In the genomic region with DNA sequence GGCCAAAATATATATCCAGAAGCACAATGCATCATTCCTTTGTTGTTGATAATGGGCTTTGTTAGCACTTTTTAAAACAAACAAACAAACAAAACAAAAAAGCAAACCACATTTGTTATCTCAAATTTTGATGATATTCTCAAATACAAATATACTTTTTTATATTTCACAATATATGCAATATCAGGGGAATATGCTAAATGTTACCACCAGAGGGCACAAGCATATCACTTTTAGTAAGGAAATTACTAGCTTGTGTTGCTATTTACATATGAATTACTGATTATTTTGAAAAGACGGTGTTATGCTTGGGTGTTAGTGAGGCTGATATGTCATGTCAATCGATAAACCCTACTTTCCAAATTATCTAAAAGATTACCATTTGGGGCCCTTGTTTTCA, we compare ENCODE assay signal across 9 cellular contexts. TPM values are rescaled to one million over a fixed set of nuclear protein-coding genes. Genes with fewer than 3 reads are reported as not detected.
DNase-seq lines count a peak whose midpoint lies in the region; ATAC-seq and TF ChIP-seq lines count a peak whose summit lies in the region.
"Had no signal": no experiment of that assay in that cellular context is flagged by ENCODE, and none has a peak within 500 bp of the region (broad histone marks: within the 10 kb centered on the region; RNA-seq: fewer than 3 reads in every experiment).

No MANE protein-coding gene starts in this region.

- H3K27me3 ChIP-seq in breast epithelium (peaks cover 0 to 47% of the 10 kb centered on the region in 2 donors), neural cell (ENCODE audit: insufficient read depth, low read depth, low read length) (no peaks in the 10 kb centered on the region)

- no peak overlapping the region for H3K9ac ChIP-seq in neural cell (ENCODE audit: low read length)

- H4K20me1 ChIP-seq in neural cell (ENCODE audit: insufficient read depth) = no peaks in the 10 kb centered on the region

- H3K4me3 ChIP-seq in breast epithelium (no peak overlapping the region), neural cell (ENCODE audit: low read length) (no peak overlapping the region)

- DNase-seq in DMS 273 (lab: John Stamatoyannopoulos, UW; ENCODE audit: unreplicated experiment) (peak; percentile 72), DMS 273 treated with DMSO at 0.1 percent for 48 hours (lab: John Stamatoyannopoulos, UW) (no peak), LHCN-M2 (ENCODE audit: low read depth) (peak; percentile 13), breast epithelium (ENCODE audit: low spot score in 2 of 2) (no peak)

- H3K36me3 ChIP-seq in breast epithelium = no peaks in the 10 kb centered on the region
- no peaks in the 10 kb centered on the region for H3K36me3 ChIP-seq in neural cell (ENCODE audit: insufficient read depth, low read length)

- H3K4me3 Mint-ChIP-seq in activated T-helper 17 cell treated with anti-CD3 and anti-CD28 coated beads, Interleukin-2, amount 50 U/mL, for 72 hours = no peak overlapping the region
- H3K4me3 Mint-ChIP-seq: T-helper 1 cell treated with Interleukin-12 subunit alpha and Interleukin-12 subunit beta and Interleukin-4 antibody, amounts not matched to agents 30 μg/mL and 1 μg/mL, for 36 hours had no signal

- H3K9me2 ChIP-seq in neural cell (ENCODE audit: insufficient read depth, low read length) = no peaks in the 10 kb centered on the region

- peak; percentile 55 for TF ChIP-seq RAD21 in neural cell (conservative IDR thresholded peaks at IDR 0.05)

- no peaks in the 10 kb centered on the region for H3K36me3 Mint-ChIP-seq in activated T-helper 17 cell treated with anti-CD3 and anti-CD28 coated beads, Interleukin-2, amount 50 U/mL, for 72 hours (ENCODE audit: low read depth)

- no peaks in the 10 kb centered on the region for H3K9me3 Mint-ChIP-seq in activated T-helper 17 cell treated with anti-CD3 and anti-CD28 coated beads, Interleukin-2, amount 50 U/mL, for 72 hours
- H3K9me3 Mint-ChIP-seq: T-helper 1 cell treated with Interleukin-12 subunit alpha and Interleukin-12 subunit beta and Interleukin-4 antibody, amounts not matched to agents 30 μg/mL and 1 μg/mL, for 36 hours had no signal

- no peaks in the 10 kb centered on the region for H3K4me1 ChIP-seq in breast epithelium

- H3K9me3 ChIP-seq in breast epithelium (peaks cover 0 to 1% of the 10 kb centered on the region in 2 donors), neural cell (ENCODE audit: low read length) (no peaks in the 10 kb centered on the region)

- no peak for TF ChIP-seq POLR2A in breast epithelium (IDR thresholded peaks at IDR 0.05)

- no peak overlapping the region for H3K4me2 ChIP-seq in neural cell (ENCODE audit: low read length)

- no peaks in the 10 kb centered on the region for H3K4me1 Mint-ChIP-seq in activated T-helper 17 cell treated with anti-CD3 and anti-CD28 coated beads, Interleukin-2, amount 50 U/mL, for 72 hours

- no peak for TF ChIP-seq EP300 in neural cell (conservative IDR thresholded peaks at IDR 0.05; ENCODE audit: poor library complexity, severe bottlenecking)

- H3K27ac ChIP-seq in breast epithelium (no peak overlapping the region), neural cell (ENCODE audit: low read length) (no peak overlapping the region)

- no peaks in the 10 kb centered on the region for H3K79me2 ChIP-seq in neural cell (replicated peaks; ENCODE audit: insufficient read depth, low read length)

- intact Hi-C loops in breast epithelium (cut with DNase I; ENCODE audit: low total_unique reads) = no loop called here

- H3K27me3 Mint-ChIP-seq in activated T-helper 17 cell treated with anti-CD3 and anti-CD28 coated beads, Interleukin-2, amount 50 U/mL, for 72 hours = no peaks in the 10 kb centered on the region

- ATAC-seq in HG02973 (IDR thresholded peaks at IDR 0.05; ENCODE audit: unreplicated experiment) = no peak
- ATAC-seq in GM19023 (IDR thresholded peaks at IDR 0.05; ENCODE audit: unreplicated experiment) = no peak
- no peak for ATAC-seq in activated T-helper 17 cell treated with anti-CD3 and anti-CD28 coated beads, Interleukin-2, amount 50 U/mL, for 72 hours (replicated peaks)

- TF ChIP-seq CTCF in breast epithelium (IDR thresholded peaks at IDR 0.05) = peak in 2 of 3 donors; percentile 36 to 42
- peak; percentile 54 for TF ChIP-seq CTCF in neural cell (IDR thresholded peaks at IDR 0.05; ENCODE audit: poor library complexity, severe bottlenecking)

- no peak overlapping the region for H3K27ac Mint-ChIP-seq in activated T-helper 17 cell treated with anti-CD3 and anti-CD28 coated beads, Interleukin-2, amount 50 U/mL, for 72 hours
- H3K27ac Mint-ChIP-seq: T-helper 1 cell treated with Interleukin-12 subunit alpha and Interleukin-12 subunit beta and Interleukin-4 antibody, amounts not matched to agents 30 μg/mL and 1 μg/mL, for 36 hours had no signal

- no peak overlapping the region for H2AFZ ChIP-seq in neural cell (ENCODE audit: low read depth, low read length)

- no peaks in the 10 kb centered on the region for H3F3A ChIP-seq in neural cell (ENCODE audit: insufficient read depth, low read length, poor library complexity, severe bottlenecking)

TF ChIP-seq in neural cell, 6 proteins besides CTCF, POLR2A, EP300 and RAD21:
- peak; percentile 44 for TF ChIP-seq SMC3 (conservative IDR thresholded peaks at IDR 0.05; ENCODE audit: poor library complexity)
- TF ChIP-seq, protein P1, sequence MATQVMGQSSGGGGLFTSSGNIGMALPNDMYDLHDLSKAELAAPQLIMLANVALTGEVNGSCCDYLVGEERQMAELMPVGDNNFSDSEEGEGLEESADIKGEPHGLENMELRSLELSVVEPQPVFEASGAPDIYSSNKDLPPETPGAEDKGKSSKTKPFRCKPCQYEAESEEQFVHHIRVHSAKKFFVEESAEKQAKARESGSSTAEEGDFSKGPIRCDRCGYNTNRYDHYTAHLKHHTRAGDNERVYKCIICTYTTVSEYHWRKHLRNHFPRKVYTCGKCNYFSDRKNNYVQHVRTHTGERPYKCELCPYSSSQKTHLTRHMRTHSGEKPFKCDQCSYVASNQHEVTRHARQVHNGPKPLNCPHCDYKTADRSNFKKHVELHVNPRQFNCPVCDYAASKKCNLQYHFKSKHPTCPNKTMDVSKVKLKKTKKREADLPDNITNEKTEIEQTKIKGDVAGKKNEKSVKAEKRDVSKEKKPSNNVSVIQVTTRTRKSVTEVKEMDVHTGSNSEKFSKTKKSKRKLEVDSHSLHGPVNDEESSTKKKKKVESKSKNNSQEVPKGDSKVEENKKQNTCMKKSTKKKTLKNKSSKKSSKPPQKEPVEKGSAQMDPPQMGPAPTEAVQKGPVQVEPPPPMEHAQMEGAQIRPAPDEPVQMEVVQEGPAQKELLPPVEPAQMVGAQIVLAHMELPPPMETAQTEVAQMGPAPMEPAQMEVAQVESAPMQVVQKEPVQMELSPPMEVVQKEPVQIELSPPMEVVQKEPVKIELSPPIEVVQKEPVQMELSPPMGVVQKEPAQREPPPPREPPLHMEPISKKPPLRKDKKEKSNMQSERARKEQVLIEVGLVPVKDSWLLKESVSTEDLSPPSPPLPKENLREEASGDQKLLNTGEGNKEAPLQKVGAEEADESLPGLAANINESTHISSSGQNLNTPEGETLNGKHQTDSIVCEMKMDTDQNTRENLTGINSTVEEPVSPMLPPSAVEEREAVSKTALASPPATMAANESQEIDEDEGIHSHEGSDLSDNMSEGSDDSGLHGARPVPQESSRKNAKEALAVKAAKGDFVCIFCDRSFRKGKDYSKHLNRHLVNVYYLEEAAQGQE (IDR thresholded peaks at IDR 0.05; ENCODE audit: borderline replicate concordance) = no peak

RNA-seq across cellular contexts. Expression of a gene that starts 29.1 kb away (rescaled TPM):
- total RNA-seq in LHCN-M2 (2014; rRNA removed) (not detected in 2 replicates), breast epithelium (under 1 TPM in 1 of 3 donors, not detected in 2; 0.66 TPM)
- polyA plus RNA-seq in LHCN-M2 (2012) = not detected
- 0.57 TPM in 1 of 2 replicates, not detected in the other for polyA plus RNA-seq in neural cell
- polyA minus RNA-seq in neural cell = not detected in 2 replicates
- not detected for total RNA-seq in activated T-helper 17 cell treated with anti-CD3 and anti-CD28 coated beads, Interleukin-2, amount 50 U/mL, for 72 hours

RNA-seq across cellular contexts. Expression of a gene that starts 46.1 kb away (rescaled TPM):
- total RNA-seq in LHCN-M2 (2014; rRNA removed) = 0.06 TPM in 1 of 2 replicates, not detected in the other
- not detected for polyA plus RNA-seq in LHCN-M2 (2012)
- under 1 TPM in 2 of 3 donors, not detected in 1; 0.32 to 0.33 TPM for total RNA-seq in breast epithelium
- polyA plus RNA-seq in neural cell = not detected in 2 replicates
- polyA minus RNA-seq in neural cell = not detected in 2 replicates
- total RNA-seq in activated T-helper 17 cell treated with anti-CD3 and anti-CD28 coated beads, Interleukin-2, amount 50 U/mL, for 72 hours = not detected

Comparison
In these comparisons a context has a peak if more than half of its experiments do, and no peak if none do; other contexts are left out.
1. DNase-seq: peak in DMS 273 (single experiment) and LHCN-M2 (single experiment); none in DMS 273 treated with DMSO at 0.1 percent for 48 hours (single experiment) and breast epithelium (0 of 2).